In genomic region chr18:72086421-72086820, GRCh38 we compare ENCODE assay signal across 7 cellular contexts.
A peak's percentile ranks its signal among the peaks of the same experiment; 100 is the strongest.
DNase-seq lines count a peak whose midpoint lies in the region; ATAC-seq and TF ChIP-seq lines count a peak whose summit lies in the region.

No MANE protein-coding gene starts in this region.

- DNase-seq in NCI-H146 treated with DMSO at 0.1 percent for 48 hours (lab: John Stamatoyannopoulos, UW; ENCODE audit: unreplicated experiment) (peak; percentile 44), cardiac fibroblast (ENCODE audit: low read depth in 2 of 2) (peak; percentile 22 to 37), putamen (ENCODE audit: low spot score) (peak; percentile 1), NCI-H1048 (lab: John Stamatoyannopoulos, UW) (no peak), left colon (no peak)
- no peak for DNase-seq in activated T-cell treated with anti-CD3 and anti-CD28 coated beads, Interleukin-2, amount 50 U/mL, for 1 hour

- H3K4me3 ChIP-seq in cardiac fibroblast (replicated peaks in 1 of 2; ENCODE audit: low read depth in 2 of 2, low read length in 2 of 2): no peak overlapping the region

- ATAC-seq in GM18520 (IDR thresholded peaks at IDR 0.05; ENCODE audit: unreplicated experiment): peak; percentile 38
- no peak for ATAC-seq in left colon

- TF ChIP-seq CTCF in cardiac fibroblast (IDR thresholded peaks at IDR 0.05; ENCODE audit: low read depth, low read length): peak; percentile 48

- intact Hi-C loops in left colon (cut with DNase I, micrococcal nuclease): no loop called here

Comparison
In these comparisons a context has a peak if more than half of its experiments do, and no peak if none do; other contexts are left out.
1. DNase-seq: peak in NCI-H146 treated with DMSO at 0.1 percent for 48 hours (single experiment), cardiac fibroblast (2 of 2) and putamen (single experiment); none in NCI-H1048 (single experiment), activated T-cell treated with anti-CD3 and anti-CD28 coated beads, Interleukin-2, amount 50 U/mL, for 1 hour (single experiment) and left colon (0 of 2).